8 cellular contexts compared by ENCODE assay signal in the genomic region with DNA sequence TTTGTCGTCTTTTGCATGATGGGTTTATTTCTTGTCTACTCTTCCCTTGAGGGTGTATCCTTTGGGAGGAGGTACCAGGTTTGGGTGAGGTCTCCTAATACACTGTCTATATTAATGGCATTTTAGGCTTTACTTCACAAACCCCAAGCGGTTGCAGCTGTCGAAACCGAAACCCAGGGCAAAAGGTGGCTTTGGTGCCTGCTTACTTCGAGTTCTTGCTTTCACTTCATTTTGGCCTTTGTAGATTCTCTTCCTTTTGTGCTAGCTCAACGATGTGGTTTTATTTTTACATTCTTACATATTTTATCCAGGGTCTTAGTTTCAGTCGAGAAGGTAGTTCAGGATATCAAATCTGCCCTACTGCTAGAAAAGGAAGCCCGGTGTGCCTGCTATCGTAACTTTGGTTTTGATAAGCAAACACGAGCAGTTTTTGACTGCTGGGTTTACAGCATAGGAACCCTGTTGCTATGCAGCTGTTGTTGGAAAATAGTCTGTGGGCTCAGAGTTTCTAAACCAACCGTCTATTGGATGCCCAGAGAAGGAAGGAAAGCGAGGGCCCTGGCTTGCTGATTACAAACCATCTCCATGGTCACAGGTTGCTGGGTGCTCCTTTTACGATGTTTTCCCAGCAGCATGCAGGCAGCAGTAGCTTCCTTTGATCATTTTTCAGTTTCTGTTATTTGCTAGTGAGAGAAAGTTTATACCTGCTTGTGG. TPM values are rescaled to one million over a fixed set of nuclear protein-coding genes. Genes with fewer than 3 reads are reported as not detected.
A peak's percentile ranks its signal among the peaks of the same experiment; 100 is the strongest.
DNase-seq lines count a peak whose midpoint lies in the region; ATAC-seq and TF ChIP-seq lines count a peak whose summit lies in the region.

No MANE protein-coding gene starts in this region.

- no peaks in the 10 kb centered on the region for H3K27me3 Mint-ChIP-seq in MCF 10A (ENCODE audit: insufficient read depth, unreplicated experiment)

- peak overlapping the region; percentile 90 for H3K27ac Mint-ChIP-seq in MCF 10A (ENCODE audit: low read depth, unreplicated experiment)

- no peaks in the 10 kb centered on the region for H3F3A ChIP-seq in DOHH2 (ENCODE audit: control insufficient read depth, insufficient read depth)

- POLR2A ChIA-PET in MCF 10A (lab: Yijun Ruan, JAX): interaction anchor here (0.6 to 1.0 kb wide), 3 partner anchors 9 to 106 kb away, joined by 3 to 4 read pairs (median 4); a partner anchor contains a TSS

- H3K36me3 ChIP-seq in DOHH2 (ENCODE audit: control insufficient read depth, low read length): no peaks in the 10 kb centered on the region

- peak; percentile 88 for DNase-seq in LHCN-M2 (ENCODE audit: low read depth)
- peak; percentile 72 for DNase-seq in T1000 (lab: John Stamatoyannopoulos, UW)
- no peak for DNase-seq in MCF 10A (ENCODE audit: unreplicated experiment)
- peak; percentile 30 for DNase-seq in medulla oblongata (ENCODE audit: extremely low spot score)
- DNase-seq in stimulated activated CD8-positive, alpha-beta memory T cell treated with anti-CD3 and anti-CD28 coated beads, Interleukin-7, amount 100 ng/mL, for 4 hours (ENCODE audit: low read depth in 2 of 2): peak; percentile 51
- no peak for DNase-seq in HuH-7 (ENCODE audit: low spot score)

- H3K4me1 Mint-ChIP-seq in MCF 10A (ENCODE audit: insufficient read depth, unreplicated experiment): peaks cover 11% of the 10 kb centered on the region

- no peak overlapping the region for H3K27ac ChIP-seq in DOHH2 (ENCODE audit: low read depth, low read length)

- H3K9me3 ChIP-seq in DOHH2 (ENCODE audit: control insufficient read depth, insufficient read depth, low read length): no peaks in the 10 kb centered on the region

- H3K27me3 ChIP-seq in DOHH2 (ENCODE audit: control insufficient read depth, low read length): peaks cover 14% of the 10 kb centered on the region

- no peaks in the 10 kb centered on the region for H3K9me2 ChIP-seq in DOHH2 (replicated peaks; ENCODE audit: control insufficient read depth, low read length)

- H3K4me3 ChIP-seq in DOHH2 (ENCODE audit: low read length): peak overlapping the region; percentile 42

- CTCF ChIA-PET in MCF 10A (lab: Yijun Ruan, JAX): interaction anchor here (0.6 to 1.1 kb wide), 5 partner anchors 11 to 1052 kb away, joined by 3 to 5 read pairs (median 3); no protein-coding TSS in a partner anchor

- H3K4me1 ChIP-seq in DOHH2 (ENCODE audit: control insufficient read depth, low read length): peaks cover 8% of the 10 kb centered on the region

- no peaks in the 10 kb centered on the region for H3K36me3 Mint-ChIP-seq in MCF 10A (ENCODE audit: insufficient read depth, unreplicated experiment)

- intact Hi-C loops in MCF 10A (cut with micrococcal nuclease): no loop called here

- H3K4me3 Mint-ChIP-seq in MCF 10A (ENCODE audit: unreplicated experiment): peak overlapping the region; percentile 68

- no TSS peak for BruUV-seq in MCF 10A (replicated peaks; lab: Mats Ljungman, UMichigan)

- peak overlapping the region; percentile 53 for H3K4me2 ChIP-seq in DOHH2 (ENCODE audit: low read length)

- no peaks in the 10 kb centered on the region for H3K9me3 Mint-ChIP-seq in MCF 10A (ENCODE audit: unreplicated experiment)

- no peaks in the 10 kb centered on the region for H4K20me1 ChIP-seq in DOHH2 (ENCODE audit: control insufficient read depth, insufficient read depth, low read depth, low read length)

- H3K79me2 ChIP-seq in DOHH2 (ENCODE audit: control insufficient read depth, low read length): no peaks in the 10 kb centered on the region

- peak; percentile 90 for ATAC-seq in GM21717 (IDR thresholded peaks at IDR 0.05; ENCODE audit: unreplicated experiment)

- no peak for TF ChIP-seq CTCF in DOHH2 (IDR thresholded peaks at IDR 0.05; ENCODE audit: low read depth, low read length, poor library complexity, severe bottlenecking)
- TF ChIP-seq CTCF in MCF 10A (IDR thresholded peaks at IDR 0.05; ENCODE audit: unreplicated experiment): no peak

RNA-seq across cellular contexts. Expression of a gene that starts 9.8 kb away (rescaled TPM):
- total RNA-seq in LHCN-M2 (2014; rRNA removed) (0.11 and 0.90 TPM in 2 replicates), MCF 10A (2022) (0.42 TPM in 1 of 2 replicates, not detected in the other)
- polyA plus RNA-seq in LHCN-M2 (2012): 1.0 TPM

Comparison
In these comparisons a context has a peak if more than half of its experiments do, and no peak if none do; other contexts are left out.
1. DNase-seq: peak in LHCN-M2 (single experiment), T1000 (single experiment), medulla oblongata (single experiment) and stimulated activated CD8-positive, alpha-beta memory T cell treated with anti-CD3 and anti-CD28 coated beads, Interleukin-7, amount 100 ng/mL, for 4 hours (2 of 2); none in MCF 10A (single experiment) and HuH-7 (single experiment).